Comparison of ENCODE assay signal across 8 cellular contexts in genomic region chr9:109192732-109193361, GRCh38. TPM values are rescaled to one million over a fixed set of nuclear protein-coding genes. Genes with fewer than 3 reads are reported as not detected.
DNase-seq lines count a peak whose midpoint lies in the region; ATAC-seq and TF ChIP-seq lines count a peak whose summit lies in the region.
"Had no signal": no experiment of that assay in that cellular context is flagged by ENCODE, and none has a peak within 500 bp of the region (broad histone marks: within the 10 kb centered on the region; RNA-seq: fewer than 3 reads in every experiment).

No MANE protein-coding gene starts in this region.

- no peak overlapping the region for H2BK15ac ChIP-seq in neuronal stem cell (ENCODE audit: low read length)

- H2AK5ac ChIP-seq in neuronal stem cell (ENCODE audit: low read depth, low read length): no peak overlapping the region

- no peak overlapping the region for H2BK12ac ChIP-seq in neuronal stem cell (ENCODE audit: low read length)

- no peak overlapping the region for H3K14ac ChIP-seq in neuronal stem cell (ENCODE audit: low read length)

- no peaks in the 10 kb centered on the region for H3K79me1 ChIP-seq in neuronal stem cell (ENCODE audit: low read depth, low read length)

- no peak overlapping the region for H3K4me2 ChIP-seq in neuronal stem cell (ENCODE audit: insufficient read depth, low read length, poor library complexity, severe bottlenecking)

- no peaks in the 10 kb centered on the region for H3K36me3 ChIP-seq in neuronal stem cell (replicated peaks in 1 of 2; ENCODE audit: control insufficient read depth in 2 of 2, insufficient read depth in 2 of 2, low read length in 2 of 2)

- peak; percentile 49 for TF ChIP-seq CTCF in GM12864 (IDR thresholded peaks at IDR 0.05; ENCODE audit: low read depth, low read length, missing control alignments)
- TF ChIP-seq CTCF in NB4 (IDR thresholded peaks at IDR 0.05; ENCODE audit: low read depth, low read length): peak; percentile 63
- TF ChIP-seq CTCF in cardiac fibroblast (IDR thresholded peaks at IDR 0.05; ENCODE audit: low read depth, low read length): peak; percentile 58

- no peak overlapping the region for H3K9ac ChIP-seq in neuronal stem cell (ENCODE audit: low read depth, low read length, poor library complexity)

- H2AFZ ChIP-seq in neuronal stem cell (ENCODE audit: low read length): no peak overlapping the region

- no peak for ATAC-seq in GM18873 (IDR thresholded peaks at IDR 0.05; ENCODE audit: low FRiP score, unreplicated experiment)

- no peak overlapping the region for H2BK120ac ChIP-seq in neuronal stem cell (ENCODE audit: low read depth, low read length)

- H3K9me3 ChIP-seq in neuronal stem cell (replicated peaks in 1 of 2; ENCODE audit: control insufficient read depth in 2 of 2, insufficient read depth in 1 of 2, low read depth in 1 of 2, low read length in 2 of 2): no peaks in the 10 kb centered on the region

- no CpG with 5 or more reads among the region's 7 CpGs for WGBS in neuronal stem cell (ENCODE audit: extremely low coverage in 2 of 2, insufficient read length in 2 of 2, insufficient replicate concordance in 1 of 2), 2 donors

- DNase-seq in GM12864 (ENCODE audit: low read depth) (no peak), NB4 (ENCODE audit: low read depth) (peak; percentile 52), cardiac fibroblast (ENCODE audit: low read depth in 2 of 2) (peak; percentile 29 to 45), neuronal stem cell (ENCODE audit: low spot score) (peak; percentile 36), T1000 (lab: John Stamatoyannopoulos, UW) (no peak)
- DNase-seq in activated effector memory CD4-positive, alpha-beta T cell treated with anti-CD3 and anti-CD28 coated beads, Interleukin-2, amount 50 U/mL, for 16 hours: no peak

- H3K27me3 ChIP-seq in neuronal stem cell (ENCODE audit: control insufficient read depth in 3 of 3, insufficient read depth in 3 of 3, low read depth in 1 of 3, low read length in 3 of 3): peaks cover 0 to 51% (median 0%) of the 10 kb centered on the region in 3 experiments

- no peak overlapping the region for H3K4ac ChIP-seq in neuronal stem cell (ENCODE audit: low read length)

- no peak for TF ChIP-seq POLR2A in NB4 (IDR thresholded peaks at IDR 0.05; ENCODE audit: extremely low read depth, insufficient read length)

- no peak overlapping the region for H4K91ac ChIP-seq in neuronal stem cell (ENCODE audit: low read depth, low read length, poor library complexity)

- no peak overlapping the region for H3K27ac ChIP-seq in neuronal stem cell (replicated peaks; ENCODE audit: low read length)
- H3K27ac ChIP-seq: coronary artery had no signal

- no peak overlapping the region for H2BK5ac ChIP-seq in neuronal stem cell (ENCODE audit: low read length)

- no peak overlapping the region for H3K23ac ChIP-seq in neuronal stem cell (ENCODE audit: low read depth, low read length, poor library complexity)

- no peak overlapping the region for H3K4me3 ChIP-seq in GM12864 (ENCODE audit: low read depth, low read length)
- H3K4me3 ChIP-seq in NB4 (ENCODE audit: low read depth, low read length): no peak overlapping the region
- H3K4me3 ChIP-seq in cardiac fibroblast (replicated peaks in 1 of 2; ENCODE audit: low read depth in 2 of 2, low read length in 2 of 2): no peak overlapping the region
- H3K4me3 ChIP-seq in neuronal stem cell (ENCODE audit: low read length in 2 of 2): no peak overlapping the region
- H3K4me3 ChIP-seq: coronary artery had no signal

- no peak overlapping the region for H3K18ac ChIP-seq in neuronal stem cell (ENCODE audit: low read length)

- H3K4me1 ChIP-seq in neuronal stem cell (ENCODE audit: control insufficient read depth in 2 of 2, insufficient read depth in 1 of 2, low read depth in 1 of 2, low read length in 2 of 2): peaks cover 0 to 1% of the 10 kb centered on the region in 2 donors

- H4K8ac ChIP-seq in neuronal stem cell (ENCODE audit: low read depth, low read length): no peak overlapping the region

RNA-seq across cellular contexts. Expression of gene FRRS1L, which starts 25.8 kb away (rescaled TPM):
- 3.4 TPM for polyA plus RNA-seq in neuronal stem cell (2013, experiment 1 of 2)
- polyA plus RNA-seq in neuronal stem cell (2013, experiment 2 of 2): 3.5 TPM

Comparison
In these comparisons a context has a peak if more than half of its experiments do, and no peak if none do; other contexts are left out.
1. DNase-seq: peak in NB4 (single experiment), cardiac fibroblast (2 of 2) and neuronal stem cell (single experiment); none in GM12864 (single experiment), T1000 (single experiment) and activated effector memory CD4-positive, alpha-beta T cell treated with anti-CD3 and anti-CD28 coated beads, Interleukin-2, amount 50 U/mL, for 16 hours (single experiment).
2. Peak in every context shown above with its lines, with median percentiles within 50 percentile points of each other: CTCF ChIP-seq.